In the genomic region with DNA sequence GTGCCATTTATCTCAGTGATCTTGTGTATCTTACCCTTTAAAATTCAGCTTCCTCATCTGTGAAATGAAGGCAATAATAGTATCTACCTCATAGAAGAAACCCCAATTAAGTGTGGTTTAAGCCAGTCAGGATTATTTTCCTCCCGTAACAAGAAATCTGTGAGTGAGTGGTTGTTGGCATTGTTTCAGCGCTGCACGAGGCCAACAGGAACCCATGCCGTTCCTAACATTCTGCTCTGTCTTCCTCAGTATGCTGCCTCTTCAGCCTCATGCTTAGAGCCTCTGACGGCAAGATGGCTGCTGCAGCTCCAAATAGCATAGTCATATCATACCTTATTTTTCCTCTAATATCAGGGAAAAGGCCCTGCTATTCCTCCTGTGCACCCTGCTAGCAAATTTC, we compare ENCODE assay signal across 21 cellular contexts.
"Had no signal": no experiment of that assay in that cellular context is flagged by ENCODE, and none has a peak within 500 bp of the region (broad histone marks: within the 10 kb centered on the region; RNA-seq: fewer than 3 reads in every experiment).

No MANE protein-coding gene starts in this region.

- DNase-seq: activated CD4-positive, alpha-beta T cell treated with anti-CD3 and anti-CD28 coated beads, Interleukin-2, amount 10 ng/mL, durations not matched to agents 24 days and 14 days; activated CD4-positive, alpha-beta T cell treated with anti-CD3 and anti-CD28 coated beads, Interleukin-2, amount 50 U/mL, for 48 hours; activated CD8-positive, alpha-beta T cell treated with anti-CD3 and anti-CD28 coated beads, Interleukin-2, amount 10 ng/mL, durations not matched to agents 7 days and 5 days; activated gamma-delta T cell; activated naive CD4-positive, alpha-beta T cell treated with Interleukin-2 at 50 U/mL for 16 hours; activated naive CD8-positive, alpha-beta T cell treated with anti-CD3 and anti-CD28 coated beads, Interleukin-2, amount 10 ng/mL, durations not matched to agents 7 days and 5 days; activated T-cell treated with anti-CD3 and anti-CD28 coated beads, Interleukin-2, amount 50 U/mL, for 24 hours; amygdala; KBM-7; MG63; NCI-H1048; NCI-H1105 treated with DMSO at 0.1 percent for 48 hours; NCI-H1436; NCI-H1694; NCI-H1930; NCI-H345; NCI-H524 treated with DMSO at 0.1 percent for 48 hours; SHP77 treated with DMSO at 0.1 percent for 48 hours; SK-N-SH had no signal

- ATAC-seq: activated CD8-positive, alpha-beta T cell treated with anti-CD3 and anti-CD28 coated beads, Interleukin-2, amount 10 ng/mL, durations not matched to agents 7 days and 5 days; Panc1 had no signal

- H3K9me3 ChIP-seq: MG63, SJSA1, SK-N-SH had no signal

- H3K36me3 ChIP-seq: MG63, SJSA1 had no signal

- H3K27me3 ChIP-seq: MG63, SJSA1 had no signal

- H3K4me3 ChIP-seq: MG63, SJSA1 had no signal

- H3K27ac ChIP-seq: SJSA1 had no signal

- H3K4me1 ChIP-seq: SJSA1 had no signal
